9 cellular contexts compared by ENCODE assay signal in genomic region chr3:87088984-87089841, GRCh38.
DNase-seq lines count a peak whose midpoint lies in the region; ATAC-seq, FAIRE-seq and TF ChIP-seq lines count a peak whose summit lies in the region.
"Had no signal": no experiment of that assay in that cellular context is flagged by ENCODE, and none has a peak within 500 bp of the region (broad histone marks: within the 10 kb centered on the region; RNA-seq: fewer than 3 reads in every experiment).

No MANE protein-coding gene starts in this region.

- H3K4me3 Mint-ChIP-seq in MCF 10A (ENCODE audit: unreplicated experiment) = no peak overlapping the region

- no peaks in the 10 kb centered on the region for H3K9me3 Mint-ChIP-seq in MCF 10A (ENCODE audit: unreplicated experiment)

- TF ChIP-seq CTCF in breast epithelium (IDR thresholded peaks at IDR 0.05) (no peak), MCF 10A (IDR thresholded peaks at IDR 0.05; ENCODE audit: unreplicated experiment) (no peak), brain microvascular endothelial cell (IDR thresholded peaks at IDR 0.05; ENCODE audit: low read depth, low read length, missing control alignments) (no peak), kidney (IDR thresholded peaks at IDR 0.05; ENCODE audit: borderline replicate concordance, extremely low read depth, insufficient read depth) (no peak)

- H3K9me3 ChIP-seq in breast epithelium = no peaks in the 10 kb centered on the region
- no peaks in the 10 kb centered on the region for H3K9me3 ChIP-seq in kidney (ENCODE audit: control insufficient read depth in 1 of 2, low read length in 2 of 2)

- no peaks in the 10 kb centered on the region for H3K27me3 Mint-ChIP-seq in MCF 10A (ENCODE audit: insufficient read depth, unreplicated experiment)

- DNase-seq in breast epithelium (ENCODE audit: low spot score in 2 of 2) (peak in 1 of 2 donors; percentile 65), MCF 10A (ENCODE audit: unreplicated experiment) (no peak), NCI-H526 (lab: John Stamatoyannopoulos, UW) (peak; percentile 68 to 84), brain microvascular endothelial cell (peak; percentile 46), kidney (peak; percentile 74)
- peak; percentile 5 for DNase-seq in stimulated activated naive CD8-positive, alpha-beta T cell treated with anti-CD3 and anti-CD28 coated beads, Interleukin-15, Interleukin-2, amounts not matched to agents 100 U/mL and 50 U/mL, for 24 hours
- no peak for DNase-seq in central memory CD4-positive, alpha-beta T cell

- H3K36me3 ChIP-seq in breast epithelium (no peaks in the 10 kb centered on the region), brain microvascular endothelial cell (replicated peaks) (no peaks in the 10 kb centered on the region), kidney (ENCODE audit: control insufficient read depth in 1 of 2, insufficient read depth in 2 of 2, low read length in 2 of 2) (no peaks in the 10 kb centered on the region)

- peaks cover 6% of the 10 kb centered on the region for H3K4me1 Mint-ChIP-seq in MCF 10A (ENCODE audit: insufficient read depth, unreplicated experiment)

- in situ Hi-C loops in brain microvascular endothelial cell (cut with HindIII; ENCODE audit: low pct_ligation_motif_present, low sequenced_read_pairs) = loop anchor here (25.0 kb wide), 1 partner anchor 302 kb away; no protein-coding TSS in a partner anchor

- intact Hi-C loops in breast epithelium (cut with DNase I; ENCODE audit: low total_unique reads) (no loop called here), MCF 10A (cut with micrococcal nuclease) (loop anchor here (10.0 kb wide), 1 partner anchor 524 kb away; no protein-coding TSS in a partner anchor), kidney (cut with DNase I) (no loop called here)

- H3K27ac Mint-ChIP-seq in MCF 10A (ENCODE audit: low read depth, unreplicated experiment) = no peak overlapping the region

- BruUV-seq in MCF 10A (replicated peaks; lab: Mats Ljungman, UMichigan) = no TSS peak

- POLR2A ChIA-PET in MCF 10A (lab: Yijun Ruan, JAX) = no interaction called here

- no peaks in the 10 kb centered on the region for H3K36me3 Mint-ChIP-seq in MCF 10A (ENCODE audit: insufficient read depth, unreplicated experiment)

- H3K4me1 ChIP-seq in breast epithelium (no peaks in the 10 kb centered on the region), kidney (ENCODE audit: control insufficient read depth in 1 of 2, insufficient read depth in 1 of 2, low read depth in 1 of 2, low read length in 2 of 2) (no peaks in the 10 kb centered on the region)

- CTCF ChIA-PET in MCF 10A (lab: Yijun Ruan, JAX) = interaction anchor here (0.6 to 1.1 kb wide), 4 partner anchors 12 to 315 kb away, joined by 3 to 4 read pairs (median 4); no protein-coding TSS in a partner anchor

- H3K27me3 ChIP-seq in breast epithelium (no peaks in the 10 kb centered on the region), brain microvascular endothelial cell (replicated peaks) (no peaks in the 10 kb centered on the region)

- no peak for TF ChIP-seq POLR2A in breast epithelium (IDR thresholded peaks at IDR 0.05)

- FAIRE-seq in kidney (lab: Jason Lieb, UNC) = no peak
- FAIRE-seq: GM18507 had no signal

- H3K27ac ChIP-seq in breast epithelium = peak overlapping the region; percentile 84 to 95
- H3K27ac ChIP-seq in brain microvascular endothelial cell = peak overlapping the region; percentile 30
- H3K27ac ChIP-seq in kidney (ENCODE audit: low read depth in 2 of 2, low read length in 2 of 2) = no peak overlapping the region

- H3K9ac ChIP-seq in kidney (ENCODE audit: low read length in 2 of 2) = peak overlapping the region; percentile 3 to 20

- peak overlapping the region; percentile 65 to 86 (median 69) for H3K4me3 ChIP-seq in breast epithelium
- H3K4me3 ChIP-seq in brain microvascular endothelial cell (ENCODE audit: low read depth, low read length) = peak overlapping the region; percentile 59
- H3K4me3 ChIP-seq in kidney (ENCODE audit: low read length in 2 of 2) = peak overlapping the region; percentile 71 to 72

- ATAC-seq in HG02759 (IDR thresholded peaks at IDR 0.05; ENCODE audit: unreplicated experiment) = peak; percentile 70
- ATAC-seq in stimulated activated naive CD8-positive, alpha-beta T cell treated with anti-CD3 and anti-CD28 coated beads, Interleukin-15, Interleukin-2, amounts not matched to agents 100 U/mL and 50 U/mL, for 24 hours = peak; percentile 32

Comparison
In these comparisons a context has a peak if more than half of its experiments do, and no peak if none do; other contexts are left out.
1. DNase-seq: peak in NCI-H526 (2 of 2), brain microvascular endothelial cell (single experiment), kidney (single experiment) and stimulated activated naive CD8-positive, alpha-beta T cell treated with anti-CD3 and anti-CD28 coated beads, Interleukin-15, Interleukin-2, amounts not matched to agents 100 U/mL and 50 U/mL, for 24 hours (single experiment); none in MCF 10A (single experiment) and central memory CD4-positive, alpha-beta T cell (single experiment).
2. H3K27ac ChIP-seq: peak in breast epithelium (2 of 2) and brain microvascular endothelial cell (single experiment); none in kidney (0 of 2).
3. Peak in every context shown above with its lines, with median percentiles within 50 percentile points of each other: H3K4me3 ChIP-seq.